In genomic region chr9:130400870-130401269, GRCh38 we compare ENCODE assay signal across 23 cellular contexts. TPM values are rescaled to one million over a fixed set of nuclear protein-coding genes. Genes with fewer than 3 reads are reported as not detected.
DNase-seq lines count a peak whose midpoint lies in the region; ATAC-seq, FAIRE-seq and TF ChIP-seq lines count a peak whose summit lies in the region.
"Had no signal": no experiment of that assay in that cellular context is flagged by ENCODE, and none has a peak within 500 bp of the region (broad histone marks: within the 10 kb centered on the region; RNA-seq: fewer than 3 reads in every experiment).

No MANE protein-coding gene starts in this region.

- H3K36me3 ChIP-seq in HepG2 (replicated peaks in 1 of 2; ENCODE audit: control insufficient read depth in 1 of 2, insufficient read depth in 2 of 2, low read length in 2 of 2) = no peaks in the 10 kb centered on the region
- H3K36me3 ChIP-seq in right lobe of liver = no peaks in the 10 kb centered on the region
- H3K36me3 ChIP-seq: BLaER1 treated with 17β-estradiol and CSF1 and Interleukin-3, amounts not matched to agents 10 nM and 100 nM had no signal

- no peak overlapping the region for H3K4me3 ChIP-seq in HepG2 (replicated peaks in 1 of 3; ENCODE audit: insufficient read depth in 1 of 3, low read depth in 2 of 3, low read length in 3 of 3)
- no peak overlapping the region for H3K4me3 ChIP-seq in right lobe of liver
- H3K4me3 ChIP-seq: A549; BLaER1 treated with 17β-estradiol and CSF1 and Interleukin-3, amounts not matched to agents 10 nM and 100 nM had no signal

- no peak overlapping the region for H3K27ac ChIP-seq in HepG2 (ENCODE audit: extremely low read length, insufficient read depth, low read length)
- H3K27ac ChIP-seq in right lobe of liver = no peak overlapping the region
- H3K27ac ChIP-seq: 22Rv1; A549; BLaER1 treated with 17β-estradiol and CSF1 and Interleukin-3, amounts not matched to agents 10 nM and 100 nM; C4-2B had no signal

- no peaks in the 10 kb centered on the region for H3K36me3 Mint-ChIP-seq in nephron progenitor cell (ENCODE audit: low read depth)
- H3K36me3 Mint-ChIP-seq: CD8-positive, alpha-beta T cell had no signal

- in situ Hi-C loops in HepG2 (cut with HindIII; ENCODE audit: extremely low pct_ligation_motif_present, low pct_unique_long_range_greater_than_20kb) = no loop called here

- peaks cover 7% of the 10 kb centered on the region for H3K9me3 Mint-ChIP-seq in nephron progenitor cell
- H3K9me3 Mint-ChIP-seq: CD4-positive, alpha-beta T cell; CD8-positive, alpha-beta T cell had no signal

- no peak for ATAC-seq in HepG2
- no peak for ATAC-seq in right lobe of liver
- ATAC-seq: A549; CD8-positive, alpha-beta T cell had no signal

- peaks cover 4 to 23% of the 10 kb centered on the region in 2 experiments; a peak in 3 of 5 replicates for H3K27me3 ChIP-seq in HepG2 (ENCODE audit: control insufficient read depth in 1 of 2, insufficient read depth in 2 of 2, low read length in 2 of 2)
- no peaks in the 10 kb centered on the region for H3K27me3 ChIP-seq in right lobe of liver
- H3K27me3 ChIP-seq: BLaER1 treated with 17β-estradiol and CSF1 and Interleukin-3, amounts not matched to agents 10 nM and 100 nM had no signal

- no peak for TF ChIP-seq RAD21 in HepG2 (CRISPR knock-in tag; IDR thresholded peaks at IDR 0.05)

- H3K4me3 Mint-ChIP-seq in nephron progenitor cell = no peak overlapping the region
- H3K4me3 Mint-ChIP-seq: B cell; CD4-positive, alpha-beta T cell; CD8-positive, alpha-beta T cell had no signal

- no peaks in the 10 kb centered on the region for H3K79me2 ChIP-seq in HepG2 (ENCODE audit: insufficient read depth, low read length)

- CTCF ChIA-PET in HepG2 (lab: Yijun Ruan, JAX; ENCODE audit: low intra/inter-chr PET ratio, low total read pairs) = no interaction called here

- DNase-seq in HepG2 (ENCODE audit: low spot score) (no peak), right lobe of liver (no peak), nephron progenitor cell (no peak), posterior vena cava (ENCODE audit: low spot score) (peak; percentile 65), SW480 (ENCODE audit: low spot score) (no peak), kidney glomerular epithelial cell (lab: John Stamatoyannopoulos, UW) (no peak)
- DNase-seq: AML-193; Caco-2; Calu3; CD4-positive, alpha-beta T cell; CD8-positive, alpha-beta T cell; DMS79 treated with DMSO at 0.1 percent for 48 hours; GF-D8 had no signal

- H3K4me1 ChIP-seq in HepG2 (ENCODE audit: insufficient read depth, low read length) = no peaks in the 10 kb centered on the region
- H3K4me1 ChIP-seq in right lobe of liver = no peaks in the 10 kb centered on the region
- H3K4me1 ChIP-seq: A549, Caco-2 had no signal

- no peak for TF ChIP-seq CTCF in HepG2 (CRISPR knock-in tag; IDR thresholded peaks at IDR 0.05)
- no peak for TF ChIP-seq CTCF in right lobe of liver (IDR thresholded peaks at IDR 0.05)
- no peak for TF ChIP-seq CTCF in nephron progenitor cell (IDR thresholded peaks at IDR 0.05)

- H3K4me2 ChIP-seq in HepG2 (ENCODE audit: low read depth, low read length) = no peak overlapping the region
- H3K4me2 ChIP-seq: A549; BLaER1 treated with 17β-estradiol and CSF1 and Interleukin-3, amounts not matched to agents 10 nM and 100 nM had no signal

- peak overlapping the region; percentile 57 for H3K27ac Mint-ChIP-seq in nephron progenitor cell
- H3K27ac Mint-ChIP-seq: B cell; CD4-positive, alpha-beta T cell; CD8-positive, alpha-beta T cell had no signal

- FAIRE-seq in HepG2 (lab: Jason Lieb, UNC) = no peak
- FAIRE-seq: A549, D721Med, G401.6, GM12891, GM19239 had no signal

- intact Hi-C loops in HepG2 (cut with micrococcal nuclease; ENCODE audit: unreplicated experiment) = no loop called here
- intact Hi-C loops in right lobe of liver (cut with DNase I) = no loop called here
- intact Hi-C loops in posterior vena cava (cut with DNase I) = loop anchor here in 1 of 2 donors (10.0 kb wide), 1 partner anchor 976 kb away; no protein-coding TSS in a partner anchor

- no TSS peak for BruUV-seq in HepG2 (replicated peaks; lab: Mats Ljungman, UMichigan)

- TF ChIP-seq EP300 in HepG2 (IDR thresholded peaks at IDR 0.05; ENCODE audit: low read depth in 2 of 2, low read length in 2 of 2) (no peak), HepG2 (CRISPR knock-in tag; IDR thresholded peaks at IDR 0.05; ENCODE audit: borderline replicate concordance) (no peak)

- H3K9ac ChIP-seq in HepG2 (ENCODE audit: insufficient read depth, low read depth, low read length) = no peak overlapping the region
- H3K9ac ChIP-seq: BLaER1 treated with 17β-estradiol and CSF1 and Interleukin-3, amounts not matched to agents 10 nM and 100 nM had no signal

- H3K9me3 ChIP-seq in HepG2 (ENCODE audit: low read length) (no peaks in the 10 kb centered on the region), right lobe of liver (no peaks in the 10 kb centered on the region)
- H3K9me3 ChIP-seq: A549; BLaER1 treated with 17β-estradiol and CSF1 and Interleukin-3, amounts not matched to agents 10 nM and 100 nM; Caco-2 had no signal

- no peaks in the 10 kb centered on the region for H4K20me1 ChIP-seq in HepG2 (ENCODE audit: insufficient read depth, low read length)
- H4K20me1 ChIP-seq: BLaER1 treated with 17β-estradiol and CSF1 and Interleukin-3, amounts not matched to agents 10 nM and 100 nM had no signal

- H2AFZ ChIP-seq in HepG2 (ENCODE audit: low read length) = no peak overlapping the region

- peaks cover 13% of the 10 kb centered on the region for H3K4me1 Mint-ChIP-seq in nephron progenitor cell
- H3K4me1 Mint-ChIP-seq: B cell had no signal

- WGBS in HepG2 (ENCODE audit: low lambda C conversion rate) = 47% methylated on average over 6 of the region's 8 CpGs
- 100% methylated on average over 1 of the region's 8 CpGs for WGBS in right lobe of liver (ENCODE audit: insufficient coverage, low coverage, low lambda C conversion rate, missing lambda C conversion rate)

- H3K27me3 Mint-ChIP-seq in nephron progenitor cell (ENCODE audit: low read depth, poor library complexity) = peaks cover 14% of the 10 kb centered on the region
- H3K27me3 Mint-ChIP-seq: CD4-positive, alpha-beta T cell had no signal

- no peak for TF ChIP-seq POLR2A in HepG2 (IDR thresholded peaks at IDR 0.05; ENCODE audit: insufficient read depth in 1 of 2, low read depth in 2 of 2, low read length in 2 of 2)
- TF ChIP-seq POLR2A in right lobe of liver (IDR thresholded peaks at IDR 0.05) = no peak

- POLR2A ChIA-PET in HepG2 (lab: Yijun Ruan, JAX) = no interaction called here

TF ChIP-seq in HepG2, 621 proteins besides CTCF, POLR2A, EP300 and RAD21:
- peak; percentile 91 for TF ChIP-seq ZNF768 (CRISPR knock-in tag; IDR thresholded peaks at IDR 0.05)
- no peak for TF ChIP-seq ERF (CRISPR knock-in tag; IDR thresholded peaks at IDR 0.05)

RNA-seq across cellular contexts. Expression of gene ASS1, which starts 43.9 kb away (rescaled TPM):
- 77.6 and 89.0 TPM in 2 replicates for total RNA-seq in HepG2 (2016; rRNA removed; fragmentation: Illumina TruSeq; extraction: Trizol)
- 56.7 and 64.0 TPM in 2 replicates for total RNA-seq in HepG2 (2016; cell fraction: cytosol; rRNA removed; fragmentation: Illumina TruSeq; extraction: Trizol; ENCODE audit: low read depth)
- total RNA-seq in HepG2 (2016; cell fraction: insoluble cytoplasmic fraction; rRNA removed; fragmentation: Illumina TruSeq; extraction: Trizol) = 77.7 and 96.7 TPM in 2 replicates
- total RNA-seq in HepG2 (2016; cell fraction: membrane; rRNA removed; fragmentation: Illumina TruSeq; extraction: Trizol) = 80.8 and 82.9 TPM in 2 replicates
- total RNA-seq in HepG2 (2016; cell fraction: nucleus; rRNA removed; fragmentation: Illumina TruSeq; extraction: Trizol) = 36.6 and 39.7 TPM in 2 replicates
- 108 and 122 TPM in 2 replicates for polyA plus RNA-seq in HepG2 (2011; rRNA removed)
- 120 and 164 TPM in 2 replicates for polyA plus RNA-seq in HepG2 (2011; cell fraction: cytosol; rRNA removed)
- 48.7 and 65.0 TPM in 2 replicates for polyA plus RNA-seq in HepG2 (2011; cell fraction: nucleus; rRNA removed)
- 38.4 and 74.9 TPM in 2 replicates for polyA plus RNA-seq in HepG2 (2012)
- 90.2 and 91.5 TPM in 2 replicates for polyA plus RNA-seq in HepG2 (2016; cell fraction: cytosol; fragmentation: Illumina TruSeq; extraction: Trizol; ENCODE audit: low read depth)
- polyA plus RNA-seq in HepG2 (2016; cell fraction: insoluble cytoplasmic fraction; fragmentation: Illumina TruSeq; extraction: Trizol; ENCODE audit: low read depth) = 134 and 144 TPM in 2 replicates
- polyA plus RNA-seq in HepG2 (2016; cell fraction: membrane; fragmentation: Illumina TruSeq; extraction: Trizol; ENCODE audit: low read depth) = 100 and 111 TPM in 2 replicates
- polyA plus RNA-seq in HepG2 (2016; cell fraction: nucleus; fragmentation: Illumina TruSeq; extraction: Trizol; ENCODE audit: insufficient read depth, low read depth) = 76.1 and 84.6 TPM in 2 replicates
- 90.2 and 1,449 TPM in 2 replicates for polyA minus RNA-seq in HepG2 (2011; rRNA and poly(A)+ RNA removed; ENCODE audit: low replicate concordance)
- polyA minus RNA-seq in HepG2 (2011; cell fraction: cytosol; rRNA and poly(A)+ RNA removed) = 49.5 and 53.8 TPM in 2 replicates
- polyA minus RNA-seq in HepG2 (2011; cell fraction: nucleus; rRNA and poly(A)+ RNA removed) = 17.1 and 17.7 TPM in 2 replicates
- total RNA-seq in right lobe of liver = 1,000 to 10,000 TPM in 3 of 6 experiments, 100 to 1,000 TPM in 3; 437 to 1,278 (median 1,014) TPM
- total RNA-seq in posterior vena cava = 100 to 1,000 TPM; 106 to 118 TPM
- total RNA-seq: A172; CD4-positive, alpha-beta T cell; CD8-positive, alpha-beta T cell had no signal
